In the genomic region with DNA sequence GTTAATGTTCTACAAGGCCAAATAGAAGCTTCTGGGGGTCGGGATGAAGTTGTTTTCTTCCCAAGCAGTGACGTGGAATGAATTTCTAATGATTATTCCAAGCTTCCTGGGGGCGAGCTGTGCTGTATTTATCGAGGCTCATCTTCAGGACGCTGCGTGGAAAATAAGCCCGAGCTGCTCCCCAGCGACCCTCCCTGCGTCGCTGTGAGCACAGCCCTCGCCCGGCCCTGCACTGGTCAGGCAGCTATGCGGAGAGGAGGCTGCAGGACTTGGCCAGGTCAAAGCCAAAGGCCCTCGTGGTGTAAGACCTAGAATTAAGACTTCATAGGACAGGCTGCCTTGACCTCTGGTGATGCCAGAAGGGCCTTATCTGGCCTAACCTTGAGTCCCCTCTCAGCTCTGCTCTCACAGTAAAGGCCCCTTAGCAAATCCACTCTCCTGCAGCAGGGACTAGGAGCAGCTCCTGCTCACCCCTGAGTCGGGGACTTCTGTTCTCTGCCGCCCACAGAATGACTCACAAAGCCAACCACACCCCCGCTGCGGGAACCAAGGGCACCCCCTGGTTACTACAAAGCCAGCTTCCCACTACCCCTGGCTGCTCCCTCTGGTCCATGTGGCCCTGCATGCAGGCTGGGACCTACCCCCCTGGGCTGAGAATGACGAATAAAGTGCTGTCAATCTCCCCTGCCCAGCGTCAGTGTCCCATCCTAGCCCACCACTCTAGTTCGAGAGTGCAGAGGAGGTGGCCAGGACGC, we compare ENCODE assay signal across 19 cellular contexts.
DNase-seq lines count a peak whose midpoint lies in the region; ATAC-seq and TF ChIP-seq lines count a peak whose summit lies in the region.
"Had no signal": no experiment of that assay in that cellular context is flagged by ENCODE, and none has a peak within 500 bp of the region (broad histone marks: within the 10 kb centered on the region; RNA-seq: fewer than 3 reads in every experiment).

No MANE protein-coding gene starts in this region.

- H2BK15ac ChIP-seq in neuronal stem cell (ENCODE audit: low read length): peak overlapping the region; percentile 70

- no peak for TF ChIP-seq CTCF in coronary artery (IDR thresholded peaks at IDR 0.05)

- H3K27me3 ChIP-seq in H7 (ENCODE audit: control insufficient read depth, insufficient read depth, low read length): no peaks in the 10 kb centered on the region
- H3K27me3 ChIP-seq in neuronal stem cell (ENCODE audit: control insufficient read depth in 3 of 3, insufficient read depth in 3 of 3, low read depth in 1 of 3, low read length in 3 of 3): no peaks in the 10 kb centered on the region
- H3K27me3 ChIP-seq in SJCRH30: no peaks in the 10 kb centered on the region

- H2BK120ac ChIP-seq in neuronal stem cell (ENCODE audit: low read depth, low read length): no peak overlapping the region

- H3K4me3 ChIP-seq in H7 (ENCODE audit: insufficient read depth, low read depth, low read length): no peak overlapping the region
- no peak overlapping the region for H3K4me3 ChIP-seq in coronary artery
- H3K4me3 ChIP-seq in neuronal stem cell (ENCODE audit: low read length in 2 of 2): no peak overlapping the region
- H3K4me3 ChIP-seq in SJCRH30: no peak overlapping the region
- H3K4me3 ChIP-seq: HAP-1, K562, SK-N-MC had no signal

- no peak overlapping the region for H3K9ac ChIP-seq in neuronal stem cell (ENCODE audit: low read depth, low read length, poor library complexity)

- peak overlapping the region; percentile 40 for H2AK5ac ChIP-seq in neuronal stem cell (ENCODE audit: low read depth, low read length)

- peak overlapping the region; percentile 17 for H2BK12ac ChIP-seq in neuronal stem cell (ENCODE audit: low read length)

- no peak overlapping the region for H3K4me3 Mint-ChIP-seq in activated T-cell treated with anti-CD3 and anti-CD28 coated beads, Interleukin-2, amount 50 U/mL, for 24 hours
- H3K4me3 Mint-ChIP-seq: B cell; CD4-positive, CD25-positive, alpha-beta regulatory T cell had no signal

- H3K4me1 ChIP-seq in neuronal stem cell (ENCODE audit: control insufficient read depth in 2 of 2, insufficient read depth in 1 of 2, low read depth in 1 of 2, low read length in 2 of 2) (peaks cover 0 to 8% of the 10 kb centered on the region in 2 donors), SJCRH30 (no peaks in the 10 kb centered on the region)
- H3K4me1 ChIP-seq: Caco-2, HAP-1 had no signal

- H3K9me3 ChIP-seq in neuronal stem cell (replicated peaks in 1 of 2; ENCODE audit: control insufficient read depth in 2 of 2, insufficient read depth in 1 of 2, low read depth in 1 of 2, low read length in 2 of 2): no peaks in the 10 kb centered on the region
- H3K9me3 ChIP-seq in SJCRH30 (replicated peaks): no peaks in the 10 kb centered on the region
- H3K9me3 ChIP-seq: Caco-2 had no signal

- ATAC-seq in GM21360 (IDR thresholded peaks at IDR 0.05; ENCODE audit: unreplicated experiment): no peak
- ATAC-seq: K562 had no signal

- no peak overlapping the region for H2AFZ ChIP-seq in neuronal stem cell (ENCODE audit: low read length)

- H4K8ac ChIP-seq in neuronal stem cell (ENCODE audit: low read depth, low read length): peak overlapping the region; percentile 30

- H3K27ac ChIP-seq in coronary artery (no peak overlapping the region), neuronal stem cell (replicated peaks; ENCODE audit: low read length) (no peak overlapping the region), SJCRH30 (no peak overlapping the region)
- H3K27ac ChIP-seq: HL-60, SK-N-MC had no signal

- H3K36me3 Mint-ChIP-seq in activated T-cell treated with anti-CD3 and anti-CD28 coated beads, Interleukin-2, amount 50 U/mL, for 24 hours (ENCODE audit: low read depth): no peaks in the 10 kb centered on the region
- H3K36me3 Mint-ChIP-seq: CD4-positive, CD25-positive, alpha-beta regulatory T cell had no signal

- H3K36me3 ChIP-seq in H7 (replicated peaks; ENCODE audit: control insufficient read depth, insufficient read depth, low read length) (no peaks in the 10 kb centered on the region), neuronal stem cell (replicated peaks in 1 of 2; ENCODE audit: control insufficient read depth in 2 of 2, insufficient read depth in 2 of 2, low read length in 2 of 2) (no peaks in the 10 kb centered on the region), SJCRH30 (no peaks in the 10 kb centered on the region)
- H3K36me3 ChIP-seq: HAP-1 had no signal

- H3K18ac ChIP-seq in neuronal stem cell (ENCODE audit: low read length): peak overlapping the region; percentile 77

- DNase-seq in Daoy (ENCODE audit: low read depth): peak; percentile 39
- peak; percentile 74 for DNase-seq in H7
- peak; percentile 52 for DNase-seq in coronary artery (ENCODE audit: low spot score)
- no peak for DNase-seq in neuronal stem cell (ENCODE audit: low spot score)
- no peak for DNase-seq in SJCRH30
- DNase-seq in NCI-H82 (lab: John Stamatoyannopoulos, UW): no peak
- DNase-seq in activated T-cell treated with anti-CD3 and anti-CD28 coated beads, Interleukin-2, amount 50 U/mL, for 24 hours: no peak
- DNase-seq: Caco-2; CD4-positive, CD25-positive, alpha-beta regulatory T cell; DMS153; NCI-H146; NCI-H2081 treated with DMSO at 0.1 percent for 48 hours; NCI-H510A had no signal

- H2BK5ac ChIP-seq in neuronal stem cell (ENCODE audit: low read length): no peak overlapping the region

- H3K23ac ChIP-seq in neuronal stem cell (ENCODE audit: low read depth, low read length, poor library complexity): peak overlapping the region; percentile 61

- no peaks in the 10 kb centered on the region for H3K27me3 Mint-ChIP-seq in activated T-cell treated with anti-CD3 and anti-CD28 coated beads, Interleukin-2, amount 50 U/mL, for 24 hours
- H3K27me3 Mint-ChIP-seq: B cell; CD4-positive, CD25-positive, alpha-beta regulatory T cell had no signal

- H3K9me3 Mint-ChIP-seq in activated T-cell treated with anti-CD3 and anti-CD28 coated beads, Interleukin-2, amount 50 U/mL, for 24 hours: no peaks in the 10 kb centered on the region

- no peaks in the 10 kb centered on the region for H3K4me1 Mint-ChIP-seq in activated T-cell treated with anti-CD3 and anti-CD28 coated beads, Interleukin-2, amount 50 U/mL, for 24 hours (ENCODE audit: low read depth)
- H3K4me1 Mint-ChIP-seq: B cell; CD4-positive, CD25-positive, alpha-beta regulatory T cell had no signal

- H3K27ac Mint-ChIP-seq in activated T-cell treated with anti-CD3 and anti-CD28 coated beads, Interleukin-2, amount 50 U/mL, for 24 hours: no peak overlapping the region
- H3K27ac Mint-ChIP-seq: B cell; CD4-positive, CD25-positive, alpha-beta regulatory T cell had no signal

- no CpG with 5 or more reads among the region's 22 CpGs for WGBS in neuronal stem cell (ENCODE audit: extremely low coverage in 2 of 2, insufficient read length in 2 of 2, insufficient replicate concordance in 1 of 2), 2 donors

- H4K91ac ChIP-seq in neuronal stem cell (ENCODE audit: low read depth, low read length, poor library complexity): no peak overlapping the region

- no peak overlapping the region for H3K4me2 ChIP-seq in neuronal stem cell (ENCODE audit: insufficient read depth, low read length, poor library complexity, severe bottlenecking)

- no peaks in the 10 kb centered on the region for H3K79me1 ChIP-seq in neuronal stem cell (ENCODE audit: low read depth, low read length)

- no peak overlapping the region for H3K4ac ChIP-seq in neuronal stem cell (ENCODE audit: low read length)

- H3K14ac ChIP-seq in neuronal stem cell (ENCODE audit: low read length): no peak overlapping the region

Comparison
In these comparisons a context has a peak if more than half of its experiments do, and no peak if none do; other contexts are left out.
1. DNase-seq: peak in Daoy (single experiment), H7 (single experiment) and coronary artery (single experiment); none in neuronal stem cell (single experiment), SJCRH30 (0 of 2), NCI-H82 (single experiment) and activated T-cell treated with anti-CD3 and anti-CD28 coated beads, Interleukin-2, amount 50 U/mL, for 24 hours (single experiment).